Comparison of ENCODE assay signal across 9 cellular contexts in the genomic region with DNA sequence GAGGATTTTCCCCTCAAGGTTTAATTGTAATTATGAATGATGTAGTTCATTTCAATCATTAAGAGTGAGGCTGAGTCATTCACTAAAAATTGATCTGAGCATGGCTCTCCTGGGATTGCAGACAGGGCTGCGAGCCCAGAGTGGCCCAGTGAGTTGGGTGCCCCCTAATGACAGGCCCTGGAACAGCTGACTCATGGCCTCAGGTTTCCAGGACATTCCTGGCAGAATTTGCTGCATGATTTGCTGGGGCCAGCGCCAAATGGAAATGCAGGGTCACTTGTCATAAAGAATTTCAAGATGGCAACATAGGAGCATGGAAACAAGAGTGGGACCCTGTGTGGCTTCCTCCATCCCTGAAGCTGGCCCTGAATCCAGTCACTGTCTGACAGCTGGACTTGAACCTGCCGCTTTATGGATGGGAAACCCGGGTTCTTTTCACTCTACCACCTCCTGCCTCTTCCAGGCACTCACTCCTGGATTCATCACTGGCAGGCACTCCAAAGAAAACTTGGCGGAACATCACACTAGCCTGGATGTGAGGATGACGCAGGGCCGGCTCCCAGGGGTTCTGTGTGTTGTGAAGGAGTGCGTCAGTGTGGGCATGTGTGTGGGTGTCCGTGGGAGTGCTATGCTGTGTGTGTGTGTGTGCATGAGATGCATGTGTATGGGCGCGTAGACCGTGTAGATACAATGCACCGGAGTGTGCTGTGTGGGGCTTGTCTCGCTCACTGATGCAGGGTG. TPM values are rescaled to one million over a fixed set of nuclear protein-coding genes. Genes with fewer than 3 reads are reported as not detected.
DNase-seq lines count a peak whose midpoint lies in the region; ATAC-seq and TF ChIP-seq lines count a peak whose summit lies in the region.
"Had no signal": no experiment of that assay in that cellular context is flagged by ENCODE, and none has a peak within 500 bp of the region (broad histone marks: within the 10 kb centered on the region; RNA-seq: fewer than 3 reads in every experiment).

No MANE protein-coding gene starts in this region.

- no peaks in the 10 kb centered on the region for H3K9me3 Mint-ChIP-seq in Caco-2 (ENCODE audit: unreplicated experiment)
- no peaks in the 10 kb centered on the region for H3K9me3 Mint-ChIP-seq in stimulated activated naive CD8-positive, alpha-beta T cell treated with anti-CD3 and anti-CD28 coated beads, Interleukin-15, amount 100 ng/mL, for 72 hours

- peaks cover 20% of the 10 kb centered on the region for H3K36me3 Mint-ChIP-seq in Caco-2 (ENCODE audit: insufficient read depth, unreplicated experiment)

- in situ Hi-C loops in G401 (cut with HindIII; ENCODE audit: low sequenced_read_pairs), result no loop called here

- DNase-seq in Caco-2 (peak; percentile 62 to 66), HFF-Myc (ENCODE audit: extremely low read depth, low read depth) (no peak), PC-9 (peak; percentile 62 to 76), fibroblast of pulmonary artery (ENCODE audit: low read depth) (peak; percentile 56), renal cortical epithelial cell (ENCODE audit: low read depth) (peak; percentile 67), G401 (ENCODE audit: low spot score) (no peak)
- no peak for DNase-seq in stimulated activated naive CD8-positive, alpha-beta T cell treated with anti-CD3 and anti-CD28 coated beads, Interleukin-15, amount 100 ng/mL, for 72 hours
- DNase-seq: left cardiac atrium had no signal

- H3K4me3 Mint-ChIP-seq in Caco-2 (ENCODE audit: unreplicated experiment), result no peak overlapping the region
- H3K4me3 Mint-ChIP-seq in stimulated activated naive CD8-positive, alpha-beta T cell treated with anti-CD3 and anti-CD28 coated beads, Interleukin-15, amount 100 ng/mL, for 72 hours, result no peak overlapping the region

- CTCF ChIA-PET in Caco-2 (lab: Charles Lee), result interaction anchor here (0.6 kb wide), 1 partner anchor 274 kb away, joined by 5 read pairs; no protein-coding TSS in a partner anchor
- CTCF ChIA-PET in PC-9 (lab: Charles Lee), result interaction anchor here (0.5 to 0.8 kb wide), 2 partner anchors 40 to 79 kb away, joined by 3 read pairs; no protein-coding TSS in a partner anchor

- TF ChIP-seq CTCF in Caco-2 (IDR thresholded peaks at IDR 0.05; ENCODE audit: insufficient read depth in 1 of 2, low read depth in 1 of 2, low read length in 1 of 2, severe bottlenecking in 1 of 2, unreplicated experiment in 1 of 2), result peak in 1 of 2 experiments; percentile 42
- TF ChIP-seq CTCF in HFF-Myc (IDR thresholded peaks at IDR 0.05; ENCODE audit: low read depth, low read length, missing control alignments), result peak; percentile 60
- TF ChIP-seq CTCF in PC-9 (conservative IDR thresholded peaks at IDR 0.05), result peak; percentile 63
- peak; percentile 61 for TF ChIP-seq CTCF in fibroblast of pulmonary artery (IDR thresholded peaks at IDR 0.05; ENCODE audit: low read length, missing control alignments)

- H2AFZ ChIP-seq in PC-9, result no peak overlapping the region

- no peak overlapping the region for H3K4me2 ChIP-seq in PC-9

- no peaks in the 10 kb centered on the region for H3K79me2 ChIP-seq in PC-9 (ENCODE audit: low read depth)

- no peak overlapping the region for H3K4me3 ChIP-seq in Caco-2 (ENCODE audit: low read depth, low read length)
- no peak overlapping the region for H3K4me3 ChIP-seq in HFF-Myc (replicated peaks; ENCODE audit: low read depth, low read length)
- H3K4me3 ChIP-seq in PC-9, result no peak overlapping the region
- H3K4me3 ChIP-seq in fibroblast of pulmonary artery (replicated peaks; ENCODE audit: low read depth, low read length), result no peak overlapping the region

- H3K36me3 ChIP-seq in Caco-2 (ENCODE audit: control insufficient read depth, insufficient read depth, low read length), result no peaks in the 10 kb centered on the region
- H3K36me3 ChIP-seq in PC-9 (ENCODE audit: low read depth), result no peaks in the 10 kb centered on the region

- H3K27me3 ChIP-seq in Caco-2 (replicated peaks; ENCODE audit: control insufficient read depth, insufficient read depth, low read length) (no peaks in the 10 kb centered on the region), PC-9 (ENCODE audit: insufficient read depth, low read depth) (no peaks in the 10 kb centered on the region)

- no peaks in the 10 kb centered on the region for H3K9me3 ChIP-seq in Caco-2
- H3K9me3 ChIP-seq in PC-9 (ENCODE audit: insufficient read depth, low read depth), result no peaks in the 10 kb centered on the region

- POLR2A ChIA-PET in Caco-2 (lab: Charles Lee), result interaction anchor here (0.6 to 1.2 kb wide), 2 partner anchors 117 to 286 kb away, joined by 3 to 4 read pairs; a partner anchor contains a TSS
- POLR2A ChIA-PET in PC-9 (lab: Charles Lee; ENCODE audit: unreplicated experiment), result interaction anchor here (0.7 kb wide), 1 partner anchor 239 kb away, joined by 3 read pairs; no protein-coding TSS in a partner anchor

- no peak overlapping the region for H3K27ac ChIP-seq in PC-9

- H3K4me1 Mint-ChIP-seq in Caco-2 (ENCODE audit: low read depth, unreplicated experiment), result peaks cover 19% of the 10 kb centered on the region
- no peaks in the 10 kb centered on the region for H3K4me1 Mint-ChIP-seq in stimulated activated naive CD8-positive, alpha-beta T cell treated with anti-CD3 and anti-CD28 coated beads, Interleukin-15, amount 100 ng/mL, for 72 hours

- no peaks in the 10 kb centered on the region for H3K9me2 ChIP-seq in PC-9 (ENCODE audit: insufficient read depth)

- H3K27me3 Mint-ChIP-seq in Caco-2 (ENCODE audit: insufficient read depth, unreplicated experiment), result no peaks in the 10 kb centered on the region
- no peaks in the 10 kb centered on the region for H3K27me3 Mint-ChIP-seq in stimulated activated naive CD8-positive, alpha-beta T cell treated with anti-CD3 and anti-CD28 coated beads, Interleukin-15, amount 100 ng/mL, for 72 hours

- H4K20me1 ChIP-seq in PC-9 (ENCODE audit: insufficient read depth), result no peaks in the 10 kb centered on the region

- no peak for ATAC-seq in GM19455 (IDR thresholded peaks at IDR 0.05; ENCODE audit: unreplicated experiment)
- ATAC-seq in stimulated activated naive CD8-positive, alpha-beta T cell treated with anti-CD3 and anti-CD28 coated beads, Interleukin-15, amount 100 ng/mL, for 72 hours, result no peak

- no TSS peak for BruUV-seq in Caco-2 (replicated peaks; lab: Mats Ljungman, UMichigan)
- BruUV-seq in PC-9 (replicated peaks; lab: Mats Ljungman, UMichigan), result no TSS peak

- peak overlapping the region; percentile 91 for H3K27ac Mint-ChIP-seq in Caco-2 (ENCODE audit: unreplicated experiment)
- H3K27ac Mint-ChIP-seq in stimulated activated naive CD8-positive, alpha-beta T cell treated with anti-CD3 and anti-CD28 coated beads, Interleukin-15, amount 100 ng/mL, for 72 hours, result peak overlapping the region in 1 of 2 donors; percentile 48

- intact Hi-C loops in Caco-2 (cut with micrococcal nuclease; ENCODE audit: unreplicated experiment), result no loop called here
- intact Hi-C loops in PC-9 (cut with micrococcal nuclease; ENCODE audit: unreplicated experiment), result loop anchor here (10.0 kb wide), 1 partner anchor 118 kb away; a partner anchor contains a TSS

- H3K4me1 ChIP-seq in Caco-2 (peaks cover 40% of the 10 kb centered on the region), PC-9 (replicated peaks; ENCODE audit: insufficient read depth) (peaks cover 18% of the 10 kb centered on the region; the same call in 1 of the 2 replicates)

- H3F3A ChIP-seq in PC-9 (ENCODE audit: insufficient read depth, low read depth), result no peaks in the 10 kb centered on the region

RNA-seq across cellular contexts. Expression of a gene that starts 15.2 kb away (rescaled TPM):
- 0.09 TPM in 2 replicates for total RNA-seq in Caco-2 (2022)
- total RNA-seq in PC-9 (2021), result not detected in 2 replicates
- total RNA-seq in renal cortical epithelial cell, result under 0.01 and 0.15 TPM in 2 replicates
- 0.49 and 9.3 TPM in 2 replicates for total RNA-seq in G401 (2014; rRNA removed; shearing (Covaris generic))

Comparison
In these comparisons a context has a peak if more than half of its experiments do, and no peak if none do; other contexts are left out.
1. DNase-seq: peak in Caco-2 (2 of 2), PC-9 (2 of 2), fibroblast of pulmonary artery (single experiment) and renal cortical epithelial cell (single experiment); none in HFF-Myc (single experiment), G401 (single experiment) and stimulated activated naive CD8-positive, alpha-beta T cell treated with anti-CD3 and anti-CD28 coated beads, Interleukin-15, amount 100 ng/mL, for 72 hours (0 of 2).